2 cellular contexts compared by ENCODE assay signal in genomic region chr20:10927936-10928860, GRCh38.
TF ChIP-seq lines count a peak whose summit lies in the region.

No MANE protein-coding gene starts in this region.

TF ChIP-seq in SK-N-SH, 30 proteins besides CTCF, POLR2A, EP300 and RAD21:
- TF ChIP-seq REST (IDR thresholded peaks at IDR 0.05; ENCODE audit: low read depth, low read length): no peak
- TF ChIP-seq TEAD4 (IDR thresholded peaks at IDR 0.05; ENCODE audit: borderline replicate concordance, insufficient read depth): no peak
- no peak for TF ChIP-seq JUND (IDR thresholded peaks at IDR 0.05)
- no peak for TF ChIP-seq TAF1 (IDR thresholded peaks at IDR 0.05; ENCODE audit: borderline replicate concordance, low read depth, low read length)
- TF ChIP-seq POLR2AphosphoS5 (IDR thresholded peaks at IDR 0.05; ENCODE audit: low read depth, low read length): no peak
- peak; percentile 41; the same call in 1 of the 2 replicates for TF ChIP-seq TCF12 (IDR thresholded peaks at IDR 0.05)

TF ChIP-seq in SK-N-SH treated with all-trans-retinoic acid at 6 μM for 48 hours, 23 proteins besides CTCF, POLR2A, EP300 and RAD21 (continued from another document):
- TF ChIP-seq TSHZ2 (CRISPR knock-in tag; IDR thresholded peaks at IDR 0.05) (no peak), TOX (CRISPR knock-in tag; IDR thresholded peaks at IDR 0.05; ENCODE audit: borderline replicate concordance) (no peak), ZC3H10 (CRISPR knock-in tag; IDR thresholded peaks at IDR 0.05) (no peak), ZNF70 (CRISPR knock-in tag; IDR thresholded peaks at IDR 0.05) (no peak), ESRRG (CRISPR knock-in tag; IDR thresholded peaks at IDR 0.05) (no peak), PPARA (CRISPR knock-in tag; IDR thresholded peaks at IDR 0.05; ENCODE audit: borderline replicate concordance) (no peak)
